Comparison of ENCODE assay signal across 9 cellular contexts in genomic region chr3:72144773-72145505, GRCh38.
DNase-seq lines count a peak whose midpoint lies in the region; ATAC-seq lines count a peak whose summit lies in the region.
"Had no signal": no experiment of that assay in that cellular context is flagged by ENCODE, and none has a peak within 500 bp of the region (broad histone marks: within the 10 kb centered on the region; RNA-seq: fewer than 3 reads in every experiment).

No MANE protein-coding gene starts in this region.

- H3K4me3 ChIP-seq in mesodermal cell (ENCODE audit: extremely low read depth, insufficient read depth, low read length, poor library complexity, severe bottlenecking): no peak overlapping the region

- H3K36me3 ChIP-seq in mesodermal cell (ENCODE audit: control insufficient read depth, insufficient read depth, low read length): no peaks in the 10 kb centered on the region

- WGBS in mesodermal cell (ENCODE audit: insufficient coverage in 2 of 2), 2 experiments: 52 to 54% methylated on average over 6 to 8 of the region's 10 CpGs

- H3K9me3 ChIP-seq in mesodermal cell (ENCODE audit: control insufficient read depth, low read length): peaks cover 6% of the 10 kb centered on the region

- peak overlapping the region; percentile 66 for H3K27ac ChIP-seq in mesodermal cell (ENCODE audit: low read depth, low read length, severe bottlenecking)
- H3K27ac ChIP-seq: KMS-11 had no signal

- DNase-seq in SKM-1 treated with dmso at 0.1 percent for 144 hours (lab: John Stamatoyannopoulos, UW; ENCODE audit: unreplicated experiment): peak; percentile 59
- DNase-seq in activated CD8-positive, alpha-beta memory T cell treated with anti-CD3 and anti-CD28 coated beads for 24 hours: no peak
- no peak for DNase-seq in retina
- DNase-seq in SIG-M5 treated with dmso at 0.1 percent for 504 hours (lab: John Stamatoyannopoulos, UW; ENCODE audit: unreplicated experiment): no peak

- ATAC-seq in GM18508 (IDR thresholded peaks at IDR 0.05; ENCODE audit: insufficient read depth, unreplicated experiment): peak; percentile 65
- peak; percentile 76 for ATAC-seq in HG02642 (IDR thresholded peaks at IDR 0.05; ENCODE audit: poor library complexity, unreplicated experiment)
- no peak for ATAC-seq in HG02588 (IDR thresholded peaks at IDR 0.05; ENCODE audit: unreplicated experiment)

- H3K4me1 ChIP-seq in mesodermal cell (ENCODE audit: control insufficient read depth, insufficient read depth, low read length, poor library complexity, severe bottlenecking): peaks cover 19% of the 10 kb centered on the region
